In the genomic region with DNA sequence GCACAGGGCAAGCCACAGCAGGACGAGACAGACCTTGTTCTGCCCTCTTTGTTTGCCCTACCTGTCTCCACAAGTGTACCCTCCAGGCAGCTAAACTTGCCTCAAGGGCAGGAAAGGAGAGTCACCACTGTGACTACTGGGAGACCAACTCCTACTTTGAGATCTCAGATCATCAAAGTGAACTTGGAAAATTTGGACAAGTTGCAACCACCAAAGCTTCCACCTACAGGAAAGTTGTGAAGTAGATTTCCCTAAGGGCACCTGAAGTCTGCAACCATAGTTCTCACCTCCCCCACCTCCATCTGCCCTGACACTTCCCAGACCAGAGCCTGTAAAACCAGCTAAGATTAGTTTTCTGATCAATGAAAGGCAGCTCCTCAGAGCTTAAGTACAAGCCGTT, we compare ENCODE assay signal across 1 cellular context.
TF ChIP-seq lines count a peak whose summit lies in the region.

No MANE protein-coding gene starts in this region.

TF ChIP-seq in K562, 482 proteins besides CTCF, POLR2A, EP300 and RAD21:
- TF ChIP-seq ZBTB17 (CRISPR knock-in tag; IDR thresholded peaks at IDR 0.05) (no peak), TAF9B (IDR thresholded peaks at IDR 0.05; ENCODE audit: partially characterized antibody) (no peak), TCF3 (CRISPR knock-in tag; IDR thresholded peaks at IDR 0.05) (no peak), BCL6 (CRISPR knock-in tag; IDR thresholded peaks at IDR 0.05) (no peak), ZFP30 (CRISPR knock-in tag; IDR thresholded peaks at IDR 0.05; ENCODE audit: borderline replicate concordance) (no peak), SRSF9 (IDR thresholded peaks at IDR 0.05; ENCODE audit: borderline replicate concordance, low read depth, low read length) (no peak), SOX6 (IDR thresholded peaks at IDR 0.05) (no peak), IRF2 (CRISPR knock-in tag; IDR thresholded peaks at IDR 0.05) (no peak)
- TF ChIP-seq, protein P1, sequence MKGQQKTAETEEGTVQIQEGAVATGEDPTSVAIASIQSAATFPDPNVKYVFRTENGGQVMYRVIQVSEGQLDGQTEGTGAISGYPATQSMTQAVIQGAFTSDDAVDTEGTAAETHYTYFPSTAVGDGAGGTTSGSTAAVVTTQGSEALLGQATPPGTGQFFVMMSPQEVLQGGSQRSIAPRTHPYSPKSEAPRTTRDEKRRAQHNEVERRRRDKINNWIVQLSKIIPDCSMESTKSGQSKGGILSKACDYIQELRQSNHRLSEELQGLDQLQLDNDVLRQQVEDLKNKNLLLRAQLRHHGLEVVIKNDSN (CRISPR knock-in tag; IDR thresholded peaks at IDR 0.05) = no peak
- TF ChIP-seq, protein P2, sequence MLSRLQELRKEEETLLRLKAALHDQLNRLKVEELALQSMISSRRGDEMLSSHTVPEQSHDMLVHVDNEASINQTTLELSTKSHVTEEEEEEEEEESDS (CRISPR knock-in tag; IDR thresholded peaks at IDR 0.05) = no peak
